9 cellular contexts compared by ENCODE assay signal in genomic region chr1:234863596-234863995, GRCh38.
A peak's percentile ranks its signal among the peaks of the same experiment; 100 is the strongest.
DNase-seq lines count a peak whose midpoint lies in the region; ATAC-seq and TF ChIP-seq lines count a peak whose summit lies in the region.
"Had no signal": no experiment of that assay in that cellular context is flagged by ENCODE, and none has a peak within 500 bp of the region (broad histone marks: within the 10 kb centered on the region; RNA-seq: fewer than 3 reads in every experiment).

No MANE protein-coding gene starts in this region.

- H3K36me3 ChIP-seq in psoas muscle (ENCODE audit: insufficient read depth in 1 of 2, low read depth in 1 of 2) (no peaks in the 10 kb centered on the region), trophoblast cell (ENCODE audit: control insufficient read depth in 1 of 2, insufficient read depth in 2 of 2, low read length in 2 of 2) (no peaks in the 10 kb centered on the region)

- H3K4me1 ChIP-seq in psoas muscle (peaks cover 33% of the 10 kb centered on the region), trophoblast cell (ENCODE audit: control insufficient read depth in 1 of 2, insufficient read depth in 2 of 2, low read length in 2 of 2) (peaks cover 11 to 23% of the 10 kb centered on the region in 2 experiments)

- H2BK120ac ChIP-seq in trophoblast cell (ENCODE audit: insufficient read depth, low read length, poor library complexity) = no peak overlapping the region

- peak overlapping the region; percentile 67 for H3K27ac ChIP-seq in psoas muscle
- H3K27ac ChIP-seq in trophoblast cell (ENCODE audit: low read depth, low read length) = no peak overlapping the region

- no peak overlapping the region for H3K4me3 ChIP-seq in fibroblast of pulmonary artery (replicated peaks; ENCODE audit: low read depth, low read length)
- no peak overlapping the region for H3K4me3 ChIP-seq in psoas muscle
- no peak overlapping the region for H3K4me3 ChIP-seq in trophoblast cell (ENCODE audit: low read depth, low read length)

- H2BK12ac ChIP-seq in trophoblast cell (ENCODE audit: low read length) = no peak overlapping the region

- H3K4me2 ChIP-seq in trophoblast cell (ENCODE audit: low read length) = no peak overlapping the region

- H3K79me2 ChIP-seq in trophoblast cell (ENCODE audit: control insufficient read depth, insufficient read depth, low read length, poor library complexity) = no peaks in the 10 kb centered on the region

- 53 to 76% (median 64%) methylated on average over 6 of the region's 6 CpGs for WGBS in psoas muscle, 3 donors
- no CpG with 5 or more reads among the region's 6 CpGs for WGBS in trophoblast cell (ENCODE audit: extremely low coverage, insufficient coverage, insufficient read length)

- peaks cover 8% of the 10 kb centered on the region for H3K79me1 ChIP-seq in trophoblast cell (ENCODE audit: low read length)

- H2BK5ac ChIP-seq in trophoblast cell (ENCODE audit: low read depth, low read length, poor library complexity) = no peak overlapping the region

- ATAC-seq in SK-N-SH treated with all-trans-retinoic acid at 6 μM for 48 hours (peak; percentile 73), psoas muscle (peak in 3 of 4 donors; percentile 47 to 62 (median 59)), GM21447 (IDR thresholded peaks at IDR 0.05; ENCODE audit: unreplicated experiment) (no peak)

- TF ChIP-seq CTCF in fibroblast of pulmonary artery (IDR thresholded peaks at IDR 0.05; ENCODE audit: low read length, missing control alignments) (no peak), psoas muscle (IDR thresholded peaks at IDR 0.05) (no peak)

- no peak overlapping the region for H3K9ac ChIP-seq in trophoblast cell (ENCODE audit: low read length)

- no peak overlapping the region for H3K14ac ChIP-seq in trophoblast cell (ENCODE audit: low read length)

- H2AFZ ChIP-seq in trophoblast cell (ENCODE audit: insufficient read depth, low read length, poor library complexity) = no peak overlapping the region

- intact Hi-C loops in psoas muscle (cut with DNase I) = no loop called here

- H3K23ac ChIP-seq in trophoblast cell (ENCODE audit: low read length) = no peak overlapping the region

- H3K18ac ChIP-seq in trophoblast cell (ENCODE audit: low read length) = no peak overlapping the region

- no peak overlapping the region for H2AK5ac ChIP-seq in trophoblast cell (ENCODE audit: low read length)

- H4K91ac ChIP-seq in trophoblast cell (ENCODE audit: low read depth, low read length) = no peak overlapping the region

- H3K27me3 ChIP-seq in psoas muscle (ENCODE audit: insufficient read depth in 3 of 3, low read length in 2 of 3) = no peaks in the 10 kb centered on the region
- no peaks in the 10 kb centered on the region for H3K27me3 ChIP-seq in trophoblast cell (ENCODE audit: insufficient read depth, low read length)

- no peak overlapping the region for H3K4ac ChIP-seq in trophoblast cell (ENCODE audit: low read depth, low read length)

- DNase-seq in AG08396 (ENCODE audit: low spot score) (peak; percentile 43), fibroblast of pulmonary artery (ENCODE audit: low read depth) (peak; percentile 67), psoas muscle (no peak), occipital lobe (lab: John Stamatoyannopoulos, UW) (no peak), trophoblast cell (no peak)
- no peak for DNase-seq in stimulated activated CD4-positive, alpha-beta T cell treated with anti-CD3 and anti-CD28 coated beads, Interleukin-2, amount 100 ng/mL, for 24 hours
- DNase-seq: effector CD8-positive, alpha-beta T cell had no signal

- H3K9me3 ChIP-seq in psoas muscle (no peaks in the 10 kb centered on the region), trophoblast cell (ENCODE audit: insufficient read depth, low read depth, low read length) (peaks cover 5% of the 10 kb centered on the region)

- no peak overlapping the region for H4K8ac ChIP-seq in trophoblast cell (ENCODE audit: low read depth, low read length)

- no peak overlapping the region for H4K12ac ChIP-seq in trophoblast cell (ENCODE audit: low read depth, low read length)

TF ChIP-seq in SK-N-SH treated with all-trans-retinoic acid at 6 μM for 48 hours, 23 proteins besides CTCF, POLR2A, EP300 and RAD21:
- TF ChIP-seq RARB (CRISPR knock-in tag; IDR thresholded peaks at IDR 0.05) = no peak
- no peak for TF ChIP-seq TCF4 (CRISPR knock-in tag; IDR thresholded peaks at IDR 0.05; ENCODE audit: borderline replicate concordance)
- TF ChIP-seq CSRNP3 (CRISPR knock-in tag; IDR thresholded peaks at IDR 0.05) = no peak
- no peak for TF ChIP-seq CSDC2 (CRISPR knock-in tag; IDR thresholded peaks at IDR 0.05)
- no peak for TF ChIP-seq ESRRG (CRISPR knock-in tag; IDR thresholded peaks at IDR 0.05)
- no peak for TF ChIP-seq BACH2 (CRISPR knock-in tag; IDR thresholded peaks at IDR 0.05; ENCODE audit: borderline replicate concordance)

Comparison
In these comparisons a context has a peak if more than half of its experiments do, and no peak if none do; other contexts are left out.
1. DNase-seq: peak in AG08396 (single experiment) and fibroblast of pulmonary artery (single experiment); none in psoas muscle (0 of 2), occipital lobe (single experiment), trophoblast cell (0 of 2) and stimulated activated CD4-positive, alpha-beta T cell treated with anti-CD3 and anti-CD28 coated beads, Interleukin-2, amount 100 ng/mL, for 24 hours (0 of 2).